In genomic region chr15:92900712-92901052, GRCh38 we compare ENCODE assay signal across 8 cellular contexts. TPM values are rescaled to one million over a fixed set of nuclear protein-coding genes. Genes with fewer than 3 reads are reported as not detected.
A peak's percentile ranks its signal among the peaks of the same experiment; 100 is the strongest.
DNase-seq lines count a peak whose midpoint lies in the region; TF ChIP-seq lines count a peak whose summit lies in the region.

No MANE protein-coding gene starts in this region.

- H3K9me3 Mint-ChIP-seq in activated T-helper 1 cell treated with anti-CD3 and anti-CD28 coated beads, Interleukin-12 subunit alpha, Interleukin-12 subunit beta, Interleukin-2, Interleukin-4 antibody, amounts not matched to agents 30 ng/mL and 10 ng/mL and 1 ng/mL, durations not matched to agents 14 hours and 24 hours and 36 hours = peaks cover 13% of the 10 kb centered on the region

- intact Hi-C loops in activated T-helper 1 cell treated with anti-CD3 and anti-CD28 coated beads, Interleukin-12 subunit alpha, Interleukin-12 subunit beta, Interleukin-2, Interleukin-4 antibody, amounts not matched to agents 30 ng/mL and 10 ng/mL and 1 ng/mL, durations not matched to agents 14 hours and 24 hours and 36 hours (cut with micrococcal nuclease) = loop anchor here (1.0 to 10.0 kb wide), 4 partner anchors 9 to 1332 kb away; partner anchors contain the start of genes MCTP2 and SLCO3A1
- intact Hi-C loops in stomach (cut with DNase I; ENCODE audit: low total_unique reads) = no loop called here
- intact Hi-C loops in posterior cingulate gyrus (cut with DNase I) = no loop called here

- TF ChIP-seq EP300 in stomach (IDR thresholded peaks at IDR 0.05) = no peak

- H3K4me3 Mint-ChIP-seq in activated T-helper 1 cell treated with anti-CD3 and anti-CD28 coated beads, Interleukin-12 subunit alpha, Interleukin-12 subunit beta, Interleukin-2, Interleukin-4 antibody, amounts not matched to agents 30 ng/mL and 10 ng/mL and 1 ng/mL, durations not matched to agents 14 hours and 24 hours and 36 hours = peak overlapping the region; percentile 93

- peaks cover 62% of the 10 kb centered on the region for H3K4me1 Mint-ChIP-seq in activated T-helper 1 cell treated with anti-CD3 and anti-CD28 coated beads, Interleukin-12 subunit alpha, Interleukin-12 subunit beta, Interleukin-2, Interleukin-4 antibody, amounts not matched to agents 30 ng/mL and 10 ng/mL and 1 ng/mL, durations not matched to agents 14 hours and 24 hours and 36 hours (ENCODE audit: low read depth)

- WGBS in stomach, 5 donors = 0 to 1% (median 0%) methylated on average over 6 of the region's 6 CpGs

- H3K4me3 ChIP-seq in iPS-18c (ENCODE audit: insufficient read depth, low read depth, low read length) (peak overlapping the region; percentile 96), stomach (peak overlapping the region; percentile 55 to 66 (median 62))

- H3K27me3 ChIP-seq in stomach = no peaks in the 10 kb centered on the region

- H3K4me1 ChIP-seq in stomach = peaks cover 0 to 64% (median 39%) of the 10 kb centered on the region in 4 donors

- H3K27ac ChIP-seq in stomach = peak overlapping the region in 4 of 5 donors; percentile 96 to 99 (median 96)

- H3K36me3 Mint-ChIP-seq in activated T-helper 1 cell treated with anti-CD3 and anti-CD28 coated beads, Interleukin-12 subunit alpha, Interleukin-12 subunit beta, Interleukin-2, Interleukin-4 antibody, amounts not matched to agents 30 ng/mL and 10 ng/mL and 1 ng/mL, durations not matched to agents 14 hours and 24 hours and 36 hours (ENCODE audit: low read depth) = peaks cover 62% of the 10 kb centered on the region

- TF ChIP-seq CTCF in stomach (IDR thresholded peaks at IDR 0.05) = no peak
- no peak for TF ChIP-seq CTCF in GM20000 (IDR thresholded peaks at IDR 0.05; ENCODE audit: extremely low read depth, missing control alignments)

- H3K27ac Mint-ChIP-seq in activated T-helper 1 cell treated with anti-CD3 and anti-CD28 coated beads, Interleukin-12 subunit alpha, Interleukin-12 subunit beta, Interleukin-2, Interleukin-4 antibody, amounts not matched to agents 30 ng/mL and 10 ng/mL and 1 ng/mL, durations not matched to agents 14 hours and 24 hours and 36 hours = peak overlapping the region; percentile 98

- no peak for TF ChIP-seq POLR2A in stomach (IDR thresholded peaks at IDR 0.05)

- H3K9me3 ChIP-seq in iPS-18c (ENCODE audit: control insufficient read depth, insufficient read depth, low read length) = no peaks in the 10 kb centered on the region
- H3K9me3 ChIP-seq in stomach = no peaks in the 10 kb centered on the region

- DNase-seq in NCI-H2171 treated with DMSO at 0.1 percent for 48 hours (lab: John Stamatoyannopoulos, UW) = peak; percentile 56
- no peak for DNase-seq in NCI-H2171 (lab: John Stamatoyannopoulos, UW)
- DNase-seq in activated T-helper 1 cell treated with anti-CD3 and anti-CD28 coated beads, Interleukin-12 subunit alpha, Interleukin-12 subunit beta, Interleukin-2, Interleukin-4 antibody, amounts not matched to agents 30 ng/mL and 10 ng/mL and 1 ng/mL, durations not matched to agents 14 hours and 24 hours and 36 hours (ENCODE audit: low spot score) = no peak
- DNase-seq in stomach = no peak
- DNase-seq in NCI-H1092 (lab: John Stamatoyannopoulos, UW) = no peak
- no peak for DNase-seq in GM20000 (ENCODE audit: low spot score)
- no peak for DNase-seq in posterior cingulate gyrus

- H3K27me3 Mint-ChIP-seq in activated T-helper 1 cell treated with anti-CD3 and anti-CD28 coated beads, Interleukin-12 subunit alpha, Interleukin-12 subunit beta, Interleukin-2, Interleukin-4 antibody, amounts not matched to agents 30 ng/mL and 10 ng/mL and 1 ng/mL, durations not matched to agents 14 hours and 24 hours and 36 hours (ENCODE audit: insufficient read depth) = no peaks in the 10 kb centered on the region

- H3K36me3 ChIP-seq in stomach = peaks cover 0 to 22% (median 16%) of the 10 kb centered on the region in 4 donors

RNA-seq across cellular contexts. Expression of gene CHD2, which starts 0.6 kb away (rescaled TPM):
- total RNA-seq in activated T-helper 1 cell treated with anti-CD3 and anti-CD28 coated beads, Interleukin-12 subunit alpha, Interleukin-12 subunit beta, Interleukin-2, Interleukin-4 antibody, amounts not matched to agents 30 ng/mL and 10 ng/mL and 1 ng/mL, durations not matched to agents 14 hours and 24 hours and 36 hours = 102 and 104 TPM in 2 replicates
- 100 to 1,000 TPM; 124 to 833 (median 164) TPM for total RNA-seq in stomach
- polyA plus RNA-seq in stomach = 10 to 100 TPM; 21.5 to 29.5 (median 23.5) TPM
